27 cellular contexts compared by ENCODE assay signal in genomic region chr1:82052563-82052962, GRCh38.
A peak's percentile ranks its signal among the peaks of the same experiment; 100 is the strongest.
DNase-seq lines count a peak whose midpoint lies in the region; ATAC-seq, FAIRE-seq and TF ChIP-seq lines count a peak whose summit lies in the region.
"Had no signal": no experiment of that assay in that cellular context is flagged by ENCODE, and none has a peak within 500 bp of the region (broad histone marks: within the 10 kb centered on the region; RNA-seq: fewer than 3 reads in every experiment).

No MANE protein-coding gene starts in this region.

- no peak overlapping the region for H2BK15ac ChIP-seq in mesenchymal stem cell (ENCODE audit: low read depth, poor library complexity, severe bottlenecking)

- H3K9me3 ChIP-seq in heart left ventricle (peaks cover 0 to 6% (median 0%) of the 10 kb centered on the region in 12 donors), right cardiac atrium (ENCODE audit: control insufficient read depth, low read length) (no peaks in the 10 kb centered on the region), A549 (no peaks in the 10 kb centered on the region), mesenchymal stem cell (ENCODE audit: control insufficient read depth, low read length) (no peaks in the 10 kb centered on the region)
- H3K9me3 ChIP-seq: BE2C; BLaER1 treated with 17β-estradiol and CSF1 and Interleukin-3, amounts not matched to agents 10 nM and 100 nM had no signal

- no peaks in the 10 kb centered on the region for H3K4me1 ChIP-seq in heart left ventricle
- H3K4me1 ChIP-seq in right cardiac atrium (ENCODE audit: control insufficient read depth, insufficient read depth, low read length): no peaks in the 10 kb centered on the region
- H3K4me1 ChIP-seq in A549: no peaks in the 10 kb centered on the region
- no peaks in the 10 kb centered on the region for H3K4me1 ChIP-seq in mesenchymal stem cell (ENCODE audit: control insufficient read depth, insufficient read depth, low read depth, low read length)
- H3K4me1 ChIP-seq: BE2C; BLaER1 treated with 17β-estradiol and CSF1 and Interleukin-3, amounts not matched to agents 10 nM and 100 nM had no signal

- no peak overlapping the region for H4K8ac ChIP-seq in mesenchymal stem cell (ENCODE audit: low read length)

- H3K18ac ChIP-seq in mesenchymal stem cell (ENCODE audit: low read depth in 1 of 2, low read length in 2 of 2): no peak overlapping the region

- WGBS in heart left ventricle, 4 donors: 68 to 82% (median 77%) methylated on average over 1 of the region's 1 CpG
- 67% methylated on average over 1 of the region's 1 CpG for WGBS in right cardiac atrium
- WGBS in A549 (ENCODE audit: missing lambda C conversion rate): 13% methylated on average over 1 of the region's 1 CpG
- WGBS in mesenchymal stem cell: no CpG with 5 or more reads among the region's 1 CpG

- POLR2A ChIA-PET in A549 (lab: Yijun Ruan, JAX): no interaction called here

- H3K27ac ChIP-seq in heart left ventricle (no peak overlapping the region), right cardiac atrium (ENCODE audit: low read length) (no peak overlapping the region), A549 (no peak overlapping the region), mesenchymal stem cell (ENCODE audit: low read length, poor library complexity, severe bottlenecking) (no peak overlapping the region)
- H3K27ac ChIP-seq: 22Rv1; BLaER1 treated with 17β-estradiol and CSF1 and Interleukin-3, amounts not matched to agents 10 nM and 100 nM; GM23248 had no signal

- DNase-seq in heart left ventricle (peak in 1 of 5 donors; percentile 23), right cardiac atrium (no peak), A549 (ENCODE audit: low read depth in 1 of 2, low spot score in 1 of 2) (no peak), bronchial epithelial cell (ENCODE audit: low read depth) (peak; percentile 30), fibroblast of peridontal ligament (ENCODE audit: extremely low read depth) (peak; percentile 8), mucosa of gallbladder (ENCODE audit: low spot score) (no peak), mesenchymal stem cell (no peak), NCI-H1105 (lab: John Stamatoyannopoulos, UW) (no peak)
- DNase-seq: ACHN; AML-193; BE2C; CD4-positive, alpha-beta T cell; CD8-positive, alpha-beta memory T cell; DMS 273 treated with DMSO at 0.1 percent for 48 hours; DMS79; EL; GDM1; GM23248; H7; HCEC 1CT had no signal

- no peak for TF ChIP-seq EP300 in A549 (IDR thresholded peaks at IDR 0.05)

- TF ChIP-seq CTCF in heart left ventricle (IDR thresholded peaks at IDR 0.05) (no peak), A549 (IDR thresholded peaks at IDR 0.05) (no peak), bronchial epithelial cell (IDR thresholded peaks at IDR 0.05; ENCODE audit: insufficient read depth, low read length, severe bottlenecking) (no peak)

- no peak overlapping the region for H4K91ac ChIP-seq in mesenchymal stem cell (ENCODE audit: low read length)

- no peak overlapping the region for H3K4ac ChIP-seq in mesenchymal stem cell (ENCODE audit: low read depth in 1 of 2, low read length in 2 of 2)

- H2AFZ ChIP-seq in mesenchymal stem cell (ENCODE audit: low read depth, low read length): no peak overlapping the region
- H2AFZ ChIP-seq: GM23248 had no signal

- TF ChIP-seq RAD21 in A549 (conservative IDR thresholded peaks at IDR 0.05 in 1 of 2, IDR thresholded peaks at IDR 0.05 in 1 of 2): no peak

- H3K27me3 ChIP-seq in heart left ventricle (no peaks in the 10 kb centered on the region), right cardiac atrium (ENCODE audit: control insufficient read depth, insufficient read depth) (no peaks in the 10 kb centered on the region), bronchial epithelial cell (ENCODE audit: control insufficient read depth, insufficient read depth, low read length) (no peaks in the 10 kb centered on the region), mesenchymal stem cell (ENCODE audit: control insufficient read depth in 1 of 2, insufficient read depth in 1 of 2, low read length in 2 of 2) (no peaks in the 10 kb centered on the region)
- H3K27me3 ChIP-seq: BE2C; BLaER1 treated with 17β-estradiol and CSF1 and Interleukin-3, amounts not matched to agents 10 nM and 100 nM had no signal

- H3K4me3 ChIP-seq in heart left ventricle (no peak overlapping the region), right cardiac atrium (ENCODE audit: low read length) (no peak overlapping the region), A549 (no peak overlapping the region), bronchial epithelial cell (ENCODE audit: low read depth, low read length) (no peak overlapping the region), mesenchymal stem cell (ENCODE audit: insufficient read depth in 1 of 2, low read depth in 1 of 2, low read length in 2 of 2) (no peak overlapping the region)
- H3K4me3 ChIP-seq: BLaER1 treated with 17β-estradiol and CSF1 and Interleukin-3, amounts not matched to agents 10 nM and 100 nM; GM12878; GM23248 had no signal

- FAIRE-seq in A549 (lab: Jason Lieb, UNC): no peak
- FAIRE-seq in bronchial epithelial cell (lab: Jason Lieb, UNC): no peak
- FAIRE-seq: A204.1, D721Med, GM12878, GM19239, H1 had no signal

- H2AK5ac ChIP-seq in mesenchymal stem cell (ENCODE audit: low read length, severe bottlenecking): no peak overlapping the region

- TF ChIP-seq POLR2A in heart left ventricle (IDR thresholded peaks at IDR 0.05) (no peak), A549 (IDR thresholded peaks at IDR 0.05; ENCODE audit: low read length) (no peak)

- H2BK5ac ChIP-seq in mesenchymal stem cell (ENCODE audit: low read depth, low read length, poor library complexity, severe bottlenecking): no peak overlapping the region

- CTCF ChIA-PET in A549 (lab: Yijun Ruan, JAX): interaction anchor here (0.6 kb wide), 1 partner anchor 80 kb away, joined by 5 read pairs; no protein-coding TSS in a partner anchor

- no peak overlapping the region for H3K14ac ChIP-seq in mesenchymal stem cell (ENCODE audit: low read length in 2 of 2)

- H3K36me3 ChIP-seq in heart left ventricle (no peaks in the 10 kb centered on the region), bronchial epithelial cell (ENCODE audit: control insufficient read depth, insufficient read depth, low read length) (no peaks in the 10 kb centered on the region), mesenchymal stem cell (ENCODE audit: control insufficient read depth in 1 of 2, insufficient read depth in 2 of 2, low read depth in 1 of 2, low read length in 2 of 2) (no peaks in the 10 kb centered on the region)
- H3K36me3 ChIP-seq: BE2C; BLaER1 treated with 17β-estradiol and CSF1 and Interleukin-3, amounts not matched to agents 10 nM and 100 nM had no signal

- ATAC-seq in heart left ventricle: peak in 3 of 4 donors; percentile 44 to 70 (median 65)
- no peak for ATAC-seq in right cardiac atrium
- no peak for ATAC-seq in A549
- ATAC-seq: GM12878 had no signal

- intact Hi-C loops in heart left ventricle (cut with DNase I) (no loop called here), right cardiac atrium (cut with DNase I) (no loop called here)

- H2BK12ac ChIP-seq in mesenchymal stem cell (ENCODE audit: low read length in 2 of 2): no peak overlapping the region

- H3K79me1 ChIP-seq in mesenchymal stem cell (replicated peaks; ENCODE audit: low read length, poor library complexity, severe bottlenecking): no peaks in the 10 kb centered on the region

- H3K23ac ChIP-seq in mesenchymal stem cell (ENCODE audit: low read length in 2 of 2): no peak overlapping the region

- no peak overlapping the region for H2BK120ac ChIP-seq in mesenchymal stem cell (ENCODE audit: low read depth, low read length)

- H3K9ac ChIP-seq in mesenchymal stem cell (ENCODE audit: low read length): no peak overlapping the region
- H3K9ac ChIP-seq: BLaER1 treated with 17β-estradiol and CSF1 and Interleukin-3, amounts not matched to agents 10 nM and 100 nM; GM23248 had no signal

- H3K4me2 ChIP-seq in A549 (no peak overlapping the region), mesenchymal stem cell (ENCODE audit: low read length, poor library complexity, severe bottlenecking) (no peak overlapping the region)
- H3K4me2 ChIP-seq: BLaER1 treated with 17β-estradiol and CSF1 and Interleukin-3, amounts not matched to agents 10 nM and 100 nM had no signal

TF ChIP-seq in A549, 52 proteins besides CTCF, POLR2A, EP300 and RAD21:
- no peak for TF ChIP-seq PHF8 (IDR thresholded peaks at IDR 0.05; ENCODE audit: borderline replicate concordance, low read depth)
- no peak for TF ChIP-seq ZFP36 (IDR thresholded peaks at IDR 0.05; ENCODE audit: borderline replicate concordance, partially characterized antibody)
- TF ChIP-seq KDM1A (IDR thresholded peaks at IDR 0.05; ENCODE audit: low read depth): no peak
- TF ChIP-seq SMC3 (IDR thresholded peaks at IDR 0.05): no peak
- TF ChIP-seq FOSB (CRISPR knock-in tag; IDR thresholded peaks at IDR 0.05): no peak
- no peak for TF ChIP-seq ATOH8 (CRISPR knock-in tag; IDR thresholded peaks at IDR 0.05; ENCODE audit: low read depth)
- TF ChIP-seq HEYL (CRISPR knock-in tag; IDR thresholded peaks at IDR 0.05): no peak
- TF ChIP-seq MYC (IDR thresholded peaks at IDR 0.05; ENCODE audit: borderline replicate concordance, low read length): no peak
- TF ChIP-seq MAFK (IDR thresholded peaks at IDR 0.05; ENCODE audit: partially characterized antibody): peak; percentile 34

Comparison
In these comparisons a context has a peak if more than half of its experiments do, and no peak if none do; other contexts are left out.
1. ATAC-seq: peak in heart left ventricle (3 of 4); none in right cardiac atrium (0 of 2) and A549 (0 of 2).
2. DNase-seq: peak in bronchial epithelial cell (single experiment) and fibroblast of peridontal ligament (single experiment); none in right cardiac atrium (0 of 3), A549 (0 of 2), mucosa of gallbladder (single experiment), mesenchymal stem cell (single experiment) and NCI-H1105 (single experiment).